ENCODE assay signal across 21 cellular contexts in genomic region chr13:41259875-41260501, GRCh38. TPM values are rescaled to one million over a fixed set of nuclear protein-coding genes. Genes with fewer than 3 reads are reported as not detected.
A peak's percentile ranks its signal among the peaks of the same experiment; 100 is the strongest.
DNase-seq lines count a peak whose midpoint lies in the region; ATAC-seq and TF ChIP-seq lines count a peak whose summit lies in the region.
"Had no signal": no experiment of that assay in that cellular context is flagged by ENCODE, and none has a peak within 500 bp of the region (broad histone marks: within the 10 kb centered on the region; RNA-seq: fewer than 3 reads in every experiment).

No MANE protein-coding gene starts in this region.

- TF ChIP-seq POLR2A in right lobe of liver (IDR thresholded peaks at IDR 0.05) (no peak), thyroid gland (IDR thresholded peaks at IDR 0.05) (no peak)

- intact Hi-C loops in right lobe of liver (cut with DNase I): no loop called here
- intact Hi-C loops in activated CD4-positive, alpha-beta memory T cell treated with anti-CD3 and anti-CD28 coated beads for 36 hours (cut with micrococcal nuclease): no loop called here
- intact Hi-C loops in thyroid gland (cut with DNase I): no loop called here
- intact Hi-C loops in posterior cingulate gyrus (cut with DNase I): loop anchor here (5.0 kb wide), 3 partner anchors 52 to 128 kb away; partner anchors contain the start of genes KBTBD6 and NAA16

- peaks cover 39% of the 10 kb centered on the region for H3K36me3 Mint-ChIP-seq in activated CD4-positive, alpha-beta memory T cell treated with anti-CD3 and anti-CD28 coated beads for 36 hours

- H3K4me3 ChIP-seq in RWPE2 (ENCODE audit: severe bottlenecking) (no peak overlapping the region), right lobe of liver (no peak overlapping the region), thyroid gland (replicated peaks in 1 of 3) (no peak overlapping the region)
- H3K4me3 ChIP-seq: BLaER1, GM12878, GM23338, HAP-1, K562 had no signal

- H3K4me1 Mint-ChIP-seq in activated CD4-positive, alpha-beta memory T cell treated with anti-CD3 and anti-CD28 coated beads for 36 hours (ENCODE audit: low read depth): peaks cover 20% of the 10 kb centered on the region
- H3K4me1 Mint-ChIP-seq: GM23338 had no signal

- H3K4me3 Mint-ChIP-seq in activated CD4-positive, alpha-beta memory T cell treated with anti-CD3 and anti-CD28 coated beads for 36 hours: no peak overlapping the region
- H3K4me3 Mint-ChIP-seq: GM23338, HFFc6 had no signal

- WGBS in right lobe of liver (ENCODE audit: insufficient coverage, low coverage, low lambda C conversion rate, missing lambda C conversion rate): 29% methylated on average over 6 of the region's 6 CpGs
- 87 to 92% methylated on average over 6 of the region's 6 CpGs for WGBS in thyroid gland, 2 donors

- H3K36me3 ChIP-seq in RWPE2 (ENCODE audit: low read depth) (peaks cover 37% of the 10 kb centered on the region), right lobe of liver (peaks cover 0 to 4% (median 0%) of the 10 kb centered on the region in 4 donors), thyroid gland (peaks cover 7 to 8% of the 10 kb centered on the region in 2 donors)

- H3K4me1 ChIP-seq in RWPE2 (ENCODE audit: insufficient read depth, poor library complexity, severe bottlenecking) (peaks cover 11% of the 10 kb centered on the region), right lobe of liver (peaks cover 0 to 16% (median 0%) of the 10 kb centered on the region in 4 donors), thyroid gland (peaks cover 3 to 9% of the 10 kb centered on the region in 2 donors)
- H3K4me1 ChIP-seq: HAP-1 had no signal

- H3K27me3 Mint-ChIP-seq in activated CD4-positive, alpha-beta memory T cell treated with anti-CD3 and anti-CD28 coated beads for 36 hours: no peaks in the 10 kb centered on the region
- H3K27me3 Mint-ChIP-seq: CD4-positive, CD25-positive, alpha-beta regulatory T cell had no signal

- TF ChIP-seq CTCF in RWPE2 (IDR thresholded peaks at IDR 0.05; ENCODE audit: poor library complexity, severe bottlenecking): no peak
- TF ChIP-seq CTCF in right lobe of liver (IDR thresholded peaks at IDR 0.05): no peak
- no peak for TF ChIP-seq CTCF in thyroid gland (IDR thresholded peaks at IDR 0.05)

- no peaks in the 10 kb centered on the region for H3K9me3 ChIP-seq in RWPE2 (ENCODE audit: severe bottlenecking)
- H3K9me3 ChIP-seq in right lobe of liver: no peaks in the 10 kb centered on the region
- H3K9me3 ChIP-seq in thyroid gland: no peaks in the 10 kb centered on the region
- H3K9me3 ChIP-seq: HAP-1 had no signal

- H3K27me3 ChIP-seq in RWPE2 (ENCODE audit: insufficient read depth, poor library complexity, severe bottlenecking): no peaks in the 10 kb centered on the region
- H3K27me3 ChIP-seq in right lobe of liver: no peaks in the 10 kb centered on the region
- H3K27me3 ChIP-seq in thyroid gland: no peaks in the 10 kb centered on the region
- H3K27me3 ChIP-seq: BLaER1 had no signal

- H3K27ac ChIP-seq in RWPE2 (ENCODE audit: poor library complexity, severe bottlenecking): peak overlapping the region; percentile 14
- H3K27ac ChIP-seq in right lobe of liver: peak overlapping the region; percentile 50 to 73 (median 52)
- H3K27ac ChIP-seq in thyroid gland: no peak overlapping the region
- H3K27ac ChIP-seq: BLaER1 had no signal

- ATAC-seq in RWPE2 (ENCODE audit: low read depth): peak; percentile 72
- ATAC-seq in esophagus mucosa: peak; percentile 78
- ATAC-seq in right lobe of liver: peak; percentile 65 to 66 (median 66)
- ATAC-seq: GM12878, GM23338, K562 had no signal

- H3K27ac Mint-ChIP-seq in activated CD4-positive, alpha-beta memory T cell treated with anti-CD3 and anti-CD28 coated beads for 36 hours: no peak overlapping the region
- H3K27ac Mint-ChIP-seq: CD4-positive, CD25-positive, alpha-beta regulatory T cell; GM23338; HFFc6 had no signal

- POLR2A ChIA-PET in activated CD4-positive, alpha-beta memory T cell treated with anti-CD3 and anti-CD28 coated beads for 36 hours (lab: Charles Lee): no interaction called here

- CTCF ChIA-PET in activated CD4-positive, alpha-beta memory T cell treated with anti-CD3 and anti-CD28 coated beads for 36 hours (lab: Charles Lee): interaction anchor here (1.5 kb wide), 1 partner anchor 205 kb away, joined by 4 read pairs; no protein-coding TSS in a partner anchor

- H3K9me3 Mint-ChIP-seq in activated CD4-positive, alpha-beta memory T cell treated with anti-CD3 and anti-CD28 coated beads for 36 hours: no peaks in the 10 kb centered on the region
- H3K9me3 Mint-ChIP-seq: GM23338, HFFc6 had no signal

- DNase-seq in DMS79 treated with DMSO at 0.1 percent for 48 hours (lab: John Stamatoyannopoulos, UW) (peak; percentile 28), RWPE2 (ENCODE audit: low spot score) (no peak), right lobe of liver (no peak), hypothalamus (lab: John Stamatoyannopoulos, UW) (no peak), thyroid gland (no peak), posterior cingulate gyrus (no peak)
- no peak for DNase-seq in activated CD4-positive, alpha-beta memory T cell treated with anti-CD3 and anti-CD28 coated beads for 36 hours
- DNase-seq: CD4-positive, CD25-positive, alpha-beta regulatory T cell; HFFc6; Kasumi-1; NCI-H2029; NCI-H2227 treated with DMSO at 0.1 percent for 48 hours; NCI-H526 treated with DMSO at 0.1 percent for 48 hours; RPMI8226; SHP77 treated with DMSO at 0.1 percent for 48 hours had no signal

RNA-seq across cellular contexts. Expression of gene MTRF1, which starts 3.4 kb away (rescaled TPM):
- total RNA-seq in esophagus mucosa (9.2 TPM), right lobe of liver (10 to 100 TPM in 1 of 6 experiments, 1 to 10 TPM in 5; 6.0 to 10.5 (median 7.4) TPM), thyroid gland (10 to 100 TPM in 3 of 4 donors, 1 to 10 TPM in 1; 9.3 to 22.2 (median 12.0) TPM)
- total RNA-seq in activated CD4-positive, alpha-beta memory T cell treated with anti-CD3 and anti-CD28 coated beads for 36 hours: 10 to 100 TPM; 16.2 to 21.5 TPM

RNA-seq across cellular contexts. Expression of gene NAA16, which starts 51.1 kb away (rescaled TPM):
- total RNA-seq in esophagus mucosa (9.6 TPM), right lobe of liver (1 to 10 TPM; 5.0 to 9.9 (median 7.6) TPM), thyroid gland (10 to 100 TPM; 16.9 to 42.7 (median 19.0) TPM)
- total RNA-seq in activated CD4-positive, alpha-beta memory T cell treated with anti-CD3 and anti-CD28 coated beads for 36 hours: 10 to 100 TPM; 19.2 to 23.2 TPM

Comparison
In these comparisons a context has a peak if more than half of its experiments do, and no peak if none do; other contexts are left out.
1. H3K27ac ChIP-seq: peak in RWPE2 (single experiment) and right lobe of liver (3 of 3); none in thyroid gland (0 of 3).
2. Peak in every context shown above with its lines, with median percentiles within 50 percentile points of each other: ATAC-seq.